ENCODE assay signal across 11 cellular contexts in genomic region chr17:75371339-75371738, GRCh38. TPM values are rescaled to one million over a fixed set of nuclear protein-coding genes. Genes with fewer than 3 reads are reported as not detected.
DNase-seq lines count a peak whose midpoint lies in the region; TF ChIP-seq lines count a peak whose summit lies in the region.
"Had no signal": no experiment of that assay in that cellular context is flagged by ENCODE, and none has a peak within 500 bp of the region (broad histone marks: within the 10 kb centered on the region; RNA-seq: fewer than 3 reads in every experiment).

No MANE protein-coding gene starts in this region.

- H3K27ac Mint-ChIP-seq in activated naive CD8-positive, alpha-beta T cell, result no peak overlapping the region

- peak overlapping the region; percentile 11 for H3K4me3 Mint-ChIP-seq in activated naive CD8-positive, alpha-beta T cell

- no peak for TF ChIP-seq CTCF in HL-60 (IDR thresholded peaks at IDR 0.05; ENCODE audit: insufficient read depth, low read length)
- TF ChIP-seq CTCF in neural cell (IDR thresholded peaks at IDR 0.05; ENCODE audit: poor library complexity, severe bottlenecking), result no peak
- no peak for TF ChIP-seq CTCF in tibial nerve (IDR thresholded peaks at IDR 0.05)

- DNase-seq in GF-D8 (lab: John Stamatoyannopoulos, UW) (peak; percentile 7), HL-60 (ENCODE audit: low read depth in 1 of 2, low spot score in 1 of 2) (peak; percentile 70 to 86), tibial nerve (ENCODE audit: low spot score in 2 of 2) (no peak), inferior parietal cortex (ENCODE audit: extremely low spot score) (no peak), DMS79 (lab: John Stamatoyannopoulos, UW) (no peak)
- DNase-seq: islet precursor cell; NCI-H2171; stimulated activated CD4-positive, alpha-beta T cell treated with anti-CD3 and anti-CD28 coated beads, Interleukin-1b, Interleukin-23, amount 100 ng/mL, for 48 hours had no signal

- no peak overlapping the region for H2AFZ ChIP-seq in neural cell (ENCODE audit: low read depth, low read length)

- no peaks in the 10 kb centered on the region for H3K9me3 Mint-ChIP-seq in activated naive CD8-positive, alpha-beta T cell (ENCODE audit: low read depth)

- H3K9ac ChIP-seq in neural cell (ENCODE audit: low read length), result no peak overlapping the region

- WGBS in tibial nerve, 2 donors, result 69 to 78% methylated on average over 6 of the region's 6 CpGs

- no peak for TF ChIP-seq RAD21 in neural cell (conservative IDR thresholded peaks at IDR 0.05)

- H3K27ac ChIP-seq in HL-60 (replicated peaks) (peak overlapping the region; percentile 41), neural cell (ENCODE audit: low read length) (peak overlapping the region; percentile 30), tibial nerve (no peak overlapping the region)
- H3K27ac ChIP-seq: suprapubic skin had no signal

- H3K9me3 ChIP-seq in neural cell (ENCODE audit: low read length) (no peaks in the 10 kb centered on the region), tibial nerve (no peaks in the 10 kb centered on the region)
- H3K9me3 ChIP-seq: suprapubic skin had no signal

- H3K4me1 ChIP-seq in tibial nerve, result peaks cover 0 to 54% (median 17%) of the 10 kb centered on the region in 4 donors

- no peaks in the 10 kb centered on the region for H4K20me1 ChIP-seq in neural cell (ENCODE audit: insufficient read depth)

- H3K4me2 ChIP-seq in neural cell (ENCODE audit: low read length), result no peak overlapping the region

- H3K36me3 ChIP-seq in neural cell (ENCODE audit: insufficient read depth, low read length) (no peaks in the 10 kb centered on the region), tibial nerve (peaks cover 0 to 18% (median 0%) of the 10 kb centered on the region in 3 donors)

- H3K79me2 ChIP-seq in neural cell (replicated peaks; ENCODE audit: insufficient read depth, low read length), result peaks cover 60% of the 10 kb centered on the region

- TF ChIP-seq EP300 in neural cell (conservative IDR thresholded peaks at IDR 0.05; ENCODE audit: poor library complexity, severe bottlenecking) (no peak), tibial nerve (IDR thresholded peaks at IDR 0.05) (no peak)

- H3K4me1 Mint-ChIP-seq in activated naive CD8-positive, alpha-beta T cell (ENCODE audit: low read depth), result peaks cover 73% of the 10 kb centered on the region

- H3K36me3 Mint-ChIP-seq in activated naive CD8-positive, alpha-beta T cell, result peaks cover 5% of the 10 kb centered on the region

- TF ChIP-seq POLR2A in tibial nerve (IDR thresholded peaks at IDR 0.05), result no peak

- H3K4me3 ChIP-seq in HL-60 (replicated peaks; ENCODE audit: insufficient read depth, low read length), result no peak overlapping the region
- peak overlapping the region; percentile 20 for H3K4me3 ChIP-seq in neural cell (ENCODE audit: low read length)
- H3K4me3 ChIP-seq in tibial nerve, result no peak overlapping the region
- H3K4me3 ChIP-seq: suprapubic skin had no signal

- H3K9me2 ChIP-seq in neural cell (ENCODE audit: insufficient read depth, low read length), result no peaks in the 10 kb centered on the region

- H3F3A ChIP-seq in neural cell (ENCODE audit: insufficient read depth, low read length, poor library complexity, severe bottlenecking), result no peaks in the 10 kb centered on the region

- no peaks in the 10 kb centered on the region for H3K27me3 Mint-ChIP-seq in activated naive CD8-positive, alpha-beta T cell

- H3K27me3 ChIP-seq in HL-60 (ENCODE audit: insufficient read depth, poor library complexity, severe bottlenecking) (no peaks in the 10 kb centered on the region), neural cell (ENCODE audit: insufficient read depth, low read depth, low read length) (no peaks in the 10 kb centered on the region), tibial nerve (no peaks in the 10 kb centered on the region)
- H3K27me3 ChIP-seq: suprapubic skin had no signal

TF ChIP-seq in neural cell, 6 proteins besides CTCF, POLR2A, EP300 and RAD21:
- TF ChIP-seq SMC3 (conservative IDR thresholded peaks at IDR 0.05; ENCODE audit: poor library complexity), result no peak
- TF ChIP-seq REST (IDR thresholded peaks at IDR 0.05; ENCODE audit: borderline replicate concordance), result no peak
- TF ChIP-seq POLR2AphosphoS5 (IDR thresholded peaks at IDR 0.05), result no peak
- TF ChIP-seq MXI1 (conservative IDR thresholded peaks at IDR 0.05; ENCODE audit: poor library complexity, severe bottlenecking), result no peak
- no peak for TF ChIP-seq TAF1 (IDR thresholded peaks at IDR 0.05; ENCODE audit: low read depth)
- TF ChIP-seq EZH2 (IDR thresholded peaks at IDR 0.05; ENCODE audit: borderline replicate concordance, insufficient read depth, low read length, poor library complexity, severe bottlenecking), result no peak

RNA-seq across cellular contexts. Expression of gene GRB2, which starts 34.1 kb away (rescaled TPM):
- polyA plus RNA-seq in neural cell, result 134 and 150 TPM in 2 replicates
- 108 and 118 TPM in 2 replicates for polyA minus RNA-seq in neural cell
- total RNA-seq in tibial nerve, result 100 to 1,000 TPM in 3 of 4 donors, 10 to 100 TPM in 1; 77.6 to 139 (median 133) TPM

Comparison
In these comparisons a context has a peak if more than half of its experiments do, and no peak if none do; other contexts are left out.
1. DNase-seq: peak in GF-D8 (single experiment) and HL-60 (2 of 2); none in tibial nerve (0 of 2), inferior parietal cortex (single experiment) and DMS79 (single experiment).
2. H3K27ac ChIP-seq: peak in HL-60 (single experiment) and neural cell (single experiment); none in tibial nerve (0 of 4).